Comparison of ENCODE assay signal across 13 cellular contexts in genomic region chr7:22207724-22208225, GRCh38.
A peak's percentile ranks its signal among the peaks of the same experiment; 100 is the strongest.
DNase-seq lines count a peak whose midpoint lies in the region; ATAC-seq, FAIRE-seq and TF ChIP-seq lines count a peak whose summit lies in the region.
"Had no signal": no experiment of that assay in that cellular context is flagged by ENCODE, and none has a peak within 500 bp of the region (broad histone marks: within the 10 kb centered on the region; RNA-seq: fewer than 3 reads in every experiment).

No MANE protein-coding gene starts in this region.

- ATAC-seq in DND-41 (ENCODE audit: insufficient read depth, low read depth) (no peak), HG03045 (IDR thresholded peaks at IDR 0.05; ENCODE audit: unreplicated experiment) (no peak)
- ATAC-seq: CD8-positive, alpha-beta T cell; K562 had no signal

- H2AFZ ChIP-seq in DND-41 (ENCODE audit: low read depth, low read length): no peak overlapping the region

- H3K36me3 Mint-ChIP-seq in nephron (ENCODE audit: low read depth): no peaks in the 10 kb centered on the region
- H3K36me3 Mint-ChIP-seq: CD8-positive, alpha-beta T cell had no signal

- H3K4me2 ChIP-seq in DND-41 (ENCODE audit: insufficient read depth, low read length): no peak overlapping the region
- H3K4me2 ChIP-seq: BLaER1 treated with 17β-estradiol and CSF1 and Interleukin-3, amounts not matched to agents 10 nM and 100 nM had no signal

- no peak overlapping the region for H3K4me3 ChIP-seq in DND-41 (ENCODE audit: low read depth in 1 of 2, low read length in 2 of 2)
- no peak overlapping the region for H3K4me3 ChIP-seq in tibial artery
- H3K4me3 ChIP-seq: BLaER1 treated with 17β-estradiol and CSF1 and Interleukin-3, amounts not matched to agents 10 nM and 100 nM; K562 had no signal

- FAIRE-seq in RCC 7860 (lab: Jason Lieb, UNC): no peak
- FAIRE-seq: K562 had no signal

- peaks cover 50% of the 10 kb centered on the region for H3K36me3 ChIP-seq in DND-41 (ENCODE audit: insufficient read depth, low read length)
- H3K36me3 ChIP-seq in tibial artery: peaks cover 0 to 7% (median 6%) of the 10 kb centered on the region in 3 donors

- H3K4me1 ChIP-seq in DND-41 (ENCODE audit: insufficient read depth, low read length) (no peaks in the 10 kb centered on the region), tibial artery (peaks cover 0 to 98% (median 67%) of the 10 kb centered on the region in 4 donors)

- peak overlapping the region in 2 of 3 experiments; percentile 15 to 19 for H3K27ac Mint-ChIP-seq in nephron
- H3K27ac Mint-ChIP-seq: CD8-positive, alpha-beta T cell had no signal

- H3K9me3 ChIP-seq in DND-41 (ENCODE audit: insufficient read depth, low read length, severe bottlenecking) (no peaks in the 10 kb centered on the region), tibial artery (no peaks in the 10 kb centered on the region)
- H3K9me3 ChIP-seq: BLaER1 treated with 17β-estradiol and CSF1 and Interleukin-3, amounts not matched to agents 10 nM and 100 nM had no signal

- no peaks in the 10 kb centered on the region for H4K20me1 ChIP-seq in DND-41 (ENCODE audit: insufficient read depth, low read length)
- H4K20me1 ChIP-seq: BLaER1 treated with 17β-estradiol and CSF1 and Interleukin-3, amounts not matched to agents 10 nM and 100 nM had no signal

- H3K9ac ChIP-seq in DND-41 (ENCODE audit: low read depth, low read length): no peak overlapping the region
- H3K9ac ChIP-seq: BLaER1 treated with 17β-estradiol and CSF1 and Interleukin-3, amounts not matched to agents 10 nM and 100 nM had no signal

- DNase-seq in DND-41 (no peak), SK-MEL-5 (ENCODE audit: low read depth, low spot score) (peak; percentile 26), tibial artery (no peak), RCC 7860 (ENCODE audit: low spot score) (no peak)
- DNase-seq in activated CD4-positive, alpha-beta T cell treated with anti-CD3 and anti-CD28 coated beads, Interleukin-2, amount 50 U/mL, for 1 hour: no peak
- DNase-seq: CD8-positive, alpha-beta T cell; NCI-H1105; NCI-H2081 treated with DMSO at 0.1 percent for 48 hours; SHP77 had no signal

- H3K27me3 ChIP-seq in DND-41 (ENCODE audit: insufficient read depth, low read length, poor library complexity) (no peaks in the 10 kb centered on the region), tibial artery (no peaks in the 10 kb centered on the region)
- H3K27me3 ChIP-seq: BLaER1 treated with 17β-estradiol and CSF1 and Interleukin-3, amounts not matched to agents 10 nM and 100 nM had no signal

- TF ChIP-seq CTCF in DND-41 (IDR thresholded peaks at IDR 0.05; ENCODE audit: borderline replicate concordance, extremely low read depth, low read length, poor library complexity, severe bottlenecking): no peak
- no peak for TF ChIP-seq CTCF in nephron (IDR thresholded peaks at IDR 0.05; ENCODE audit: unreplicated experiment in 3 of 3)
- TF ChIP-seq CTCF in tibial artery (IDR thresholded peaks at IDR 0.05): no peak

- no peak overlapping the region for H3K4me3 Mint-ChIP-seq in nephron
- H3K4me3 Mint-ChIP-seq: CD8-positive, alpha-beta T cell had no signal

- in situ Hi-C loops in SK-MEL-5 (cut with HindIII; ENCODE audit: low pct_unique_long_range_greater_than_20kb, low sequenced_read_pairs): no loop called here

- H3K27me3 Mint-ChIP-seq in nephron (ENCODE audit: low read depth): no peaks in the 10 kb centered on the region

- H3K4me1 Mint-ChIP-seq in nephron: peaks cover 54% of the 10 kb centered on the region

- H3K9me3 Mint-ChIP-seq in nephron: no peaks in the 10 kb centered on the region
- H3K9me3 Mint-ChIP-seq: CD8-positive, alpha-beta T cell had no signal

- intact Hi-C loops in tibial artery (cut with DNase I; ENCODE audit: low total_unique reads): no loop called here

- H3K79me2 ChIP-seq in DND-41 (ENCODE audit: insufficient read depth, low read length): no peaks in the 10 kb centered on the region

- H3K27ac ChIP-seq in DND-41 (ENCODE audit: low read length) (peak overlapping the region; percentile 20; the same call in 1 of the 2 replicates), tibial artery (peak overlapping the region; percentile 34 to 74)
- H3K27ac ChIP-seq: BLaER1 treated with 17β-estradiol and CSF1 and Interleukin-3, amounts not matched to agents 10 nM and 100 nM had no signal
